Comparison of ENCODE assay signal across 9 cellular contexts in the genomic region with DNA sequence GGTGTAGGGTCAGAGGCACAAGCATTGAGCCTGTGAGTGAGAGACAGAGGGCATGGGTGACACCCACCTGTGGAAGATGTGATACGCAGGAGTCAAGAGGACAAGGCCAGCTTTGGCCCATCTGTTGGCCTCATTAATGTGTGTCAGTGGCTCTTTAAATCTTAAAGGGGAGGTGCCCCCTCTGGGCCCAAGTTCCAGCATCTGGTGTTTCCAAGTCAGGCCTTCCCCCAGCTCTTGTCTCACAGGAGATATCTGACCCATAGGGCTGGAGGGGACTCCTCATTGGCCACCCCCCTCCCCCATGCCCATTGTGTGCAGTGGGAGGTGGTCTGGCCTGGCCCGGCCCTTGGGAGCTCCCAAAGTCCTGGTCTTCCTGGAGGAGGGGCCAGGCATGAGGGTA. TPM values are rescaled to one million over a fixed set of nuclear protein-coding genes. Genes with fewer than 3 reads are reported as not detected.
DNase-seq lines count a peak whose midpoint lies in the region; ATAC-seq and TF ChIP-seq lines count a peak whose summit lies in the region.
"Had no signal": no experiment of that assay in that cellular context is flagged by ENCODE, and none has a peak within 500 bp of the region (broad histone marks: within the 10 kb centered on the region; RNA-seq: fewer than 3 reads in every experiment).

No MANE protein-coding gene starts in this region.

- H2AFZ ChIP-seq in OCI-LY7 (ENCODE audit: low read length), result no peak overlapping the region

- peak overlapping the region; percentile 31 for H3K56ac ChIP-seq in mesendoderm (ENCODE audit: low read length)

- no peaks in the 10 kb centered on the region for H4K20me1 ChIP-seq in OCI-LY7 (ENCODE audit: insufficient read depth, low read length)

- no peak overlapping the region for H3K4me3 ChIP-seq in mesendoderm (ENCODE audit: low read length)
- H3K4me3 ChIP-seq in OCI-LY7 (ENCODE audit: low read depth, low read length, poor library complexity, severe bottlenecking), result no peak overlapping the region

- no peaks in the 10 kb centered on the region for H3K27me3 Mint-ChIP-seq in central memory CD8-positive, alpha-beta T cell
- H3K27me3 Mint-ChIP-seq in T-helper 17 cell, result no peaks in the 10 kb centered on the region

- H3K9me3 ChIP-seq in T-helper 17 cell (ENCODE audit: control insufficient read depth, low read length, poor library complexity, severe bottlenecking) (no peaks in the 10 kb centered on the region), OCI-LY7 (ENCODE audit: low read length) (no peaks in the 10 kb centered on the region)

- H3K4me1 ChIP-seq in mesendoderm (ENCODE audit: control insufficient read depth, low read depth, low read length), result no peaks in the 10 kb centered on the region
- peaks cover 36% of the 10 kb centered on the region for H3K4me1 ChIP-seq in OCI-LY7 (ENCODE audit: insufficient read depth, low read length, poor library complexity, severe bottlenecking)

- H3K36me3 ChIP-seq in mesendoderm (ENCODE audit: control insufficient read depth, insufficient read depth, low read length) (no peaks in the 10 kb centered on the region), OCI-LY7 (ENCODE audit: insufficient read depth, low read length) (peaks cover 22% of the 10 kb centered on the region; the same call in 1 of the 2 replicates)

- H3K4me3 Mint-ChIP-seq in central memory CD8-positive, alpha-beta T cell, result peak overlapping the region; percentile 11
- H3K4me3 Mint-ChIP-seq in T-helper 17 cell, result no peak overlapping the region

- BruUV-seq in OCI-LY7 (replicated peaks; lab: Mats Ljungman, UMichigan), result no TSS peak

- H3K27ac ChIP-seq in mesendoderm (ENCODE audit: low read depth, low read length) (no peak overlapping the region), OCI-LY7 (ENCODE audit: low read depth, low read length, poor library complexity, severe bottlenecking) (no peak overlapping the region)

- H3K4me2 ChIP-seq in mesendoderm (ENCODE audit: low read length), result no peak overlapping the region
- no peak overlapping the region for H3K4me2 ChIP-seq in OCI-LY7 (ENCODE audit: low read length)

- H3K27ac Mint-ChIP-seq in central memory CD8-positive, alpha-beta T cell (ENCODE audit: low read depth), result no peak overlapping the region
- no peak overlapping the region for H3K27ac Mint-ChIP-seq in T-helper 17 cell

- CTCF ChIA-PET in OCI-LY7 (lab: Charles Lee; ENCODE audit: unreplicated experiment), result interaction anchor here (2.2 kb wide), 1 partner anchor 10 kb away, joined by 11 read pairs; no protein-coding TSS in a partner anchor

- H3K27me3 ChIP-seq in mesendoderm (ENCODE audit: insufficient read depth, low read length, poor library complexity), result peaks cover 2% of the 10 kb centered on the region

- no peaks in the 10 kb centered on the region for H3K9me3 Mint-ChIP-seq in central memory CD8-positive, alpha-beta T cell

- no peak overlapping the region for H3K4ac ChIP-seq in mesendoderm (ENCODE audit: low read depth, low read length)

- no peak overlapping the region for H4K5ac ChIP-seq in mesendoderm (ENCODE audit: low read length)

- H2BK15ac ChIP-seq in mesendoderm (replicated peaks; ENCODE audit: low read depth), result no peak overlapping the region

- WGBS in mesendoderm (ENCODE audit: extremely low coverage, insufficient coverage, low lambda C conversion rate), result no CpG with 5 or more reads among the region's 2 CpGs

- H2AK5ac ChIP-seq in mesendoderm (ENCODE audit: low read length), result no peak overlapping the region

- no peak overlapping the region for H4K8ac ChIP-seq in mesendoderm (ENCODE audit: low read depth, low read length)

- H3K4me1 Mint-ChIP-seq in central memory CD8-positive, alpha-beta T cell, result peaks cover 51% of the 10 kb centered on the region
- peaks cover 37% of the 10 kb centered on the region for H3K4me1 Mint-ChIP-seq in T-helper 17 cell

- H2BK120ac ChIP-seq in mesendoderm (ENCODE audit: low read depth, low read length), result no peak overlapping the region

- no peaks in the 10 kb centered on the region for H3K79me1 ChIP-seq in mesendoderm (ENCODE audit: low read length)

- no peak overlapping the region for H3K18ac ChIP-seq in mesendoderm (ENCODE audit: low read length)

- H3K36me3 Mint-ChIP-seq in central memory CD8-positive, alpha-beta T cell (ENCODE audit: insufficient read depth), result peaks cover 21% of the 10 kb centered on the region
- H3K36me3 Mint-ChIP-seq in T-helper 17 cell (ENCODE audit: low read depth), result peaks cover 3% of the 10 kb centered on the region

- TF ChIP-seq CTCF in OCI-LY7 (conservative IDR thresholded peaks at IDR 0.05; ENCODE audit: low read length), result no peak

- peak; percentile 32 for DNase-seq in AG20443 (ENCODE audit: low spot score)
- DNase-seq in central memory CD8-positive, alpha-beta T cell (ENCODE audit: low spot score in 2 of 2), result no peak
- peak; percentile 68 for DNase-seq in mesendoderm
- no peak for DNase-seq in ureter (ENCODE audit: low spot score)
- no peak for DNase-seq in T-helper 17 cell
- DNase-seq in OCI-LY7 (ENCODE audit: low spot score), result no peak
- DNase-seq: NCI-H187 treated with DMSO at 0.1 percent for 48 hours had no signal

- TF ChIP-seq RAD21 in Ishikawa (IDR thresholded peaks at IDR 0.05; ENCODE audit: low read depth), result no peak

- no peak for TF ChIP-seq EP300 in Ishikawa (IDR thresholded peaks at IDR 0.05; ENCODE audit: borderline replicate concordance)

- no peak overlapping the region for H3K9ac ChIP-seq in mesendoderm (ENCODE audit: low read length)

- POLR2A ChIA-PET in OCI-LY7 (lab: Charles Lee), result interaction anchor here (0.6 to 2.5 kb wide), 3 partner anchors 7 to 16 kb away, joined by 4 to 17 read pairs (median 7); a partner anchor contains a TSS

- no peaks in the 10 kb centered on the region for H3K9me2 ChIP-seq in OCI-LY7 (ENCODE audit: insufficient read depth, low read length)

- no peak overlapping the region for H2BK5ac ChIP-seq in mesendoderm (ENCODE audit: low read length)

- intact Hi-C loops in OCI-LY7 (cut with micrococcal nuclease; ENCODE audit: unreplicated experiment), result no loop called here

- H3K79me2 ChIP-seq in mesendoderm (ENCODE audit: control insufficient read depth, insufficient read depth, low read length) (no peaks in the 10 kb centered on the region), OCI-LY7 (ENCODE audit: insufficient read depth, low read depth, low read length) (no peaks in the 10 kb centered on the region)

- no peak for ATAC-seq in central memory CD8-positive, alpha-beta T cell (replicated peaks; ENCODE audit: extremely low read depth, poor library complexity, severe bottlenecking)
- ATAC-seq in GM21529 (IDR thresholded peaks at IDR 0.05; ENCODE audit: unreplicated experiment) (no peak), T-helper 17 cell (no peak)

- no peak overlapping the region for H3K23ac ChIP-seq in mesendoderm (ENCODE audit: low read length)

TF ChIP-seq in Ishikawa, 13 proteins besides CTCF, POLR2A, EP300 and RAD21:
- TF ChIP-seq TAF1 (IDR thresholded peaks at IDR 0.05; ENCODE audit: low read depth) (no peak), TCF12 (IDR thresholded peaks at IDR 0.05; ENCODE audit: low read depth) (no peak), EGR1 (IDR thresholded peaks at IDR 0.05) (no peak)
- TF ChIP-seq, protein P1, sequence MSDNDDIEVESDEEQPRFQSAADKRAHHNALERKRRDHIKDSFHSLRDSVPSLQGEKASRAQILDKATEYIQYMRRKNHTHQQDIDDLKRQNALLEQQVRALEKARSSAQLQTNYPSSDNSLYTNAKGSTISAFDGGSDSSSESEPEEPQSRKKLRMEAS (IDR thresholded peaks at IDR 0.05), result peak; percentile 43; the same call in 1 of the 2 replicates

RNA-seq across cellular contexts. Expression of a gene that starts 8.9 kb away (rescaled TPM):
- polyA plus RNA-seq in mesendoderm (2013, experiment 1 of 2), result not detected
- 0.04 TPM for polyA plus RNA-seq in mesendoderm (2013, experiment 2 of 2)
- 0.83 TPM for total RNA-seq in ureter
- 1 to 10 TPM; 4.7 to 5.7 TPM for total RNA-seq in T-helper 17 cell
- total RNA-seq in OCI-LY7 (2014; rRNA removed; shearing (Covaris generic)), result 1.4 TPM in 1 of 2 replicates, not detected in the other
- 0.68 and 1.6 TPM in 2 replicates for total RNA-seq in OCI-LY7 (2022)

RNA-seq across cellular contexts. Expression of a gene that starts 10.8 kb away (rescaled TPM):
- 1.5 TPM for polyA plus RNA-seq in mesendoderm (2013, experiment 1 of 2)
- polyA plus RNA-seq in mesendoderm (2013, experiment 2 of 2), result 2.7 TPM
- total RNA-seq in ureter (122 TPM), T-helper 17 cell (100 to 1,000 TPM; 123 to 152 TPM), OCI-LY7 (2022) (71.6 and 80.3 TPM in 2 replicates)
- 59.6 and 59.7 TPM in 2 replicates for total RNA-seq in OCI-LY7 (2014; rRNA removed; shearing (Covaris generic))

RNA-seq across cellular contexts. Expression of a gene that starts 14.3 kb away (rescaled TPM):
- 17.5 TPM for polyA plus RNA-seq in mesendoderm (2013, experiment 1 of 2)
- polyA plus RNA-seq in mesendoderm (2013, experiment 2 of 2), result 17.1 TPM
- 21.9 TPM for total RNA-seq in ureter
- total RNA-seq in T-helper 17 cell, result 10 to 100 TPM; 41.2 to 44.4 TPM
- 16.1 and 26.4 TPM in 2 replicates for total RNA-seq in OCI-LY7 (2014; rRNA removed; shearing (Covaris generic))
- 17.9 and 25.3 TPM in 2 replicates for total RNA-seq in OCI-LY7 (2022)

RNA-seq across cellular contexts. Expression of a gene that starts 16.4 kb away (rescaled TPM):
- polyA plus RNA-seq in mesendoderm (2013, experiment 1 of 2), result 110 TPM
- polyA plus RNA-seq in mesendoderm (2013, experiment 2 of 2), result 113 TPM
- total RNA-seq in ureter (50.3 TPM), T-helper 17 cell (10 to 100 TPM; 30.3 to 39.0 TPM), OCI-LY7 (2022) (35.9 and 43.4 TPM in 2 replicates)
- total RNA-seq in OCI-LY7 (2014; rRNA removed; shearing (Covaris generic)), result 37.7 and 60.4 TPM in 2 replicates

RNA-seq across cellular contexts. Expression of a gene that starts 27.3 kb away (rescaled TPM):
- 21.4 TPM for polyA plus RNA-seq in mesendoderm (2013, experiment 1 of 2)
- polyA plus RNA-seq in mesendoderm (2013, experiment 2 of 2), result 21.4 TPM
- 57.3 TPM for total RNA-seq in ureter
- 10 to 100 TPM; 63.1 to 64.6 TPM for total RNA-seq in T-helper 17 cell
- 32.0 and 33.4 TPM in 2 replicates for total RNA-seq in OCI-LY7 (2014; rRNA removed; shearing (Covaris generic))
- total RNA-seq in OCI-LY7 (2022), result 50.6 and 53.2 TPM in 2 replicates

Comparison
In these comparisons a context has a peak if more than half of its experiments do, and no peak if none do; other contexts are left out.
1. DNase-seq: peak in AG20443 (single experiment) and mesendoderm (single experiment); none in central memory CD8-positive, alpha-beta T cell (0 of 2), ureter (single experiment), T-helper 17 cell (0 of 3) and OCI-LY7 (single experiment).